ENCODE assay signal across 12 cellular contexts in the genomic region with DNA sequence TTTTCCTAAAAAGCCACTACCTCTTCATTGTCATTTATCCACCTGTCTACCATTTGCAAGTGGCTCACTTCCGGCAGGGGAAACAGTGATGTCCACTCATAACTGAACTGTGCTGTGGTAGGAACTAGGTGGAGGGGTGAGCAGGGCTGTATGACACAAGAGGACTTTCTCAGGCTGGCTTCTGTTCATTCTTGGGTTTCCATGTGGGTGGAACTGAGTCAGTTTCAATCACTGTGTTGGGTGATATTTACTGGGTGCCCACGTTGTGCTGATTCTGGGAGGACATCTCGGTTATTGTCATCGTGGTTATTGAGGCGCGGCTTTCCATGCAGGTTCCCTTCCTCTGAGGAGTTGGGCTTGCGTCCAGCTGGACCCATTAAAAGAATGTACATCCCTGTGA.
A peak's percentile ranks its signal among the peaks of the same experiment; 100 is the strongest.
DNase-seq lines count a peak whose midpoint lies in the region; ATAC-seq and TF ChIP-seq lines count a peak whose summit lies in the region.
"Had no signal": no experiment of that assay in that cellular context is flagged by ENCODE, and none has a peak within 500 bp of the region (broad histone marks: within the 10 kb centered on the region; RNA-seq: fewer than 3 reads in every experiment).

No MANE protein-coding gene starts in this region.

- ATAC-seq in GM18858 (IDR thresholded peaks at IDR 0.05; ENCODE audit: unreplicated experiment) (peak; percentile 92), GM21619 (IDR thresholded peaks at IDR 0.05; ENCODE audit: unreplicated experiment) (peak; percentile 84), HG03565 (IDR thresholded peaks at IDR 0.05; ENCODE audit: unreplicated experiment) (peak; percentile 90)
- ATAC-seq: HCT116 had no signal

- in situ Hi-C loops in GM13976 (cut with MboI; ENCODE audit: low sequenced_read_pairs, unreplicated experiment), result no loop called here

- TF ChIP-seq CTCF in GM13976 (IDR thresholded peaks at IDR 0.05; ENCODE audit: borderline replicate concordance, control extremely low read depth, extremely low read depth, insufficient read depth, missing control alignments), result no peak

- peak; percentile 53 to 57 for DNase-seq in stimulated activated CD4-positive, alpha-beta T cell treated with anti-CD3 and anti-CD28 coated beads, Interleukin-2, amount 100 ng/mL, for 48 hours
- DNase-seq in NCI-H526 treated with DMSO at 0.1 percent for 48 hours (lab: John Stamatoyannopoulos, UW), result no peak
- no peak for DNase-seq in NCI-H446 treated with DMSO at 0.1 percent for 48 hours (lab: John Stamatoyannopoulos, UW)
- no peak for DNase-seq in GM13976 (ENCODE audit: low spot score)
- DNase-seq in NOMO-1 (lab: John Stamatoyannopoulos, UW; ENCODE audit: unreplicated experiment in 2 of 2), result no peak
- DNase-seq: DND-41, MM.1S, SHP77 treated with DMSO at 0.1 percent for 48 hours had no signal

Comparison
In these comparisons a context has a peak if more than half of its experiments do, and no peak if none do; other contexts are left out.
1. DNase-seq: peak in stimulated activated CD4-positive, alpha-beta T cell treated with anti-CD3 and anti-CD28 coated beads, Interleukin-2, amount 100 ng/mL, for 48 hours (2 of 2); none in NCI-H526 treated with DMSO at 0.1 percent for 48 hours (single experiment), NCI-H446 treated with DMSO at 0.1 percent for 48 hours (single experiment), GM13976 (single experiment) and NOMO-1 (0 of 2).
2. Peak in every context shown above with its lines, with median percentiles within 50 percentile points of each other: ATAC-seq.